8 cellular contexts compared by ENCODE assay signal in genomic region chr18:51196811-51197660, GRCh38. TPM values are rescaled to one million over a fixed set of nuclear protein-coding genes. Genes with fewer than 3 reads are reported as not detected.
A peak's percentile ranks its signal among the peaks of the same experiment; 100 is the strongest.
DNase-seq lines count a peak whose midpoint lies in the region; ATAC-seq and TF ChIP-seq lines count a peak whose summit lies in the region.

No MANE protein-coding gene starts in this region.

- DNase-seq in AG04450 (ENCODE audit: low read depth, low spot score), result no peak
- peak; percentile 47 for DNase-seq in OCI-M1 (lab: John Stamatoyannopoulos, UW)
- peak in 36 of 56 donors; percentile 8 to 66 (median 34) for DNase-seq in amygdala (lab: John Stamatoyannopoulos, UW)
- DNase-seq in left ventricle myocardium inferior, result peak; percentile 71
- peak; percentile 44 for DNase-seq in prostate gland (ENCODE audit: low spot score)
- DNase-seq in NCI-H1694 treated with DMSO at 0.1 percent for 48 hours (lab: John Stamatoyannopoulos, UW), result no peak

- H3K36me3 ChIP-seq in left ventricle myocardium inferior (no peaks in the 10 kb centered on the region), prostate gland (no peaks in the 10 kb centered on the region)

- TF ChIP-seq POLR2A in prostate gland (IDR thresholded peaks at IDR 0.05), result peak; percentile 82

- peak overlapping the region; percentile 90 for H3K4me3 ChIP-seq in AG04450 (ENCODE audit: low read depth, low read length)
- H3K4me3 ChIP-seq in left ventricle myocardium inferior, result peak overlapping the region; percentile 94
- H3K4me3 ChIP-seq in prostate gland, result peak overlapping the region; percentile 81

- H3K27me3 ChIP-seq in AG04450 (ENCODE audit: control insufficient read depth, insufficient read depth, low read length), result no peaks in the 10 kb centered on the region
- H3K27me3 ChIP-seq in left ventricle myocardium inferior (ENCODE audit: low read depth), result no peaks in the 10 kb centered on the region
- no peaks in the 10 kb centered on the region for H3K27me3 ChIP-seq in prostate gland (replicated peaks; ENCODE audit: insufficient read depth)

- TF ChIP-seq CTCF in AG04450 (IDR thresholded peaks at IDR 0.05; ENCODE audit: low read depth, low read length) (no peak), left ventricle myocardium inferior (IDR thresholded peaks at IDR 0.05; ENCODE audit: borderline replicate concordance) (no peak), prostate gland (IDR thresholded peaks at IDR 0.05) (no peak)

- CTCF ChIA-PET in AG04450 (lab: Charles Lee), result interaction anchor here (0.6 to 1.6 kb wide), 9 partner anchors 9 to 317 kb away, joined by 3 to 9 read pairs (median 3); no protein-coding TSS in a partner anchor

- H3K27ac ChIP-seq in AG04450 (ENCODE audit: low read depth, low read length), result peak overlapping the region; percentile 89
- H3K27ac ChIP-seq in left ventricle myocardium inferior (replicated peaks), result peak overlapping the region; percentile 96
- H3K27ac ChIP-seq in prostate gland, result peak overlapping the region; percentile 94 to 97

- intact Hi-C loops in left ventricle myocardium inferior (cut with micrococcal nuclease), result loop anchor here (10.0 kb wide), 1 partner anchor 152 kb away; no protein-coding TSS in a partner anchor
- intact Hi-C loops in prostate gland (cut with DNase I), result loop anchor here (2.0 to 10.0 kb wide), 2 partner anchors 166 to 372 kb away; partner anchors contain the start of genes MRO and SMAD4

- ATAC-seq in GM18502 (IDR thresholded peaks at IDR 0.05; ENCODE audit: poor library complexity, unreplicated experiment) (peak; percentile 5), HG03066 (IDR thresholded peaks at IDR 0.05; ENCODE audit: low read depth, unreplicated experiment) (peak; percentile 2)

- peaks cover 10% of the 10 kb centered on the region; the same call in 1 of the 2 replicates for H3K9me3 ChIP-seq in AG04450 (ENCODE audit: control insufficient read depth, insufficient read depth, low read length)
- H3K9me3 ChIP-seq in left ventricle myocardium inferior (replicated peaks), result peaks cover 5% of the 10 kb centered on the region
- no peaks in the 10 kb centered on the region for H3K9me3 ChIP-seq in prostate gland

- POLR2A ChIA-PET in AG04450 (lab: Yijun Ruan, JAX), result interaction anchor here (0.5 to 2.0 kb wide), 9 partner anchors 15 to 318 kb away, joined by 3 to 7 read pairs (median 4); partner anchors contain the start of genes ME2 and SMAD4

- 1% methylated on average over 74 of the region's 102 CpGs for WGBS in prostate gland

- peaks cover 47% of the 10 kb centered on the region for H3K4me1 ChIP-seq in left ventricle myocardium inferior
- peaks cover 8% of the 10 kb centered on the region for H3K4me1 ChIP-seq in prostate gland (replicated peaks)

RNA-seq across cellular contexts. Expression of gene MEX3C, which starts 0.4 kb away (rescaled TPM):
- polyA plus RNA-seq in AG04450 (2011; rRNA removed), result 63.5 and 69.7 TPM in 2 replicates
- 61.1 and 74.8 TPM in 2 replicates for polyA minus RNA-seq in AG04450 (2011; rRNA and poly(A)+ RNA removed)
- 17.2 TPM for total RNA-seq in left ventricle myocardium inferior
- 10 to 100 TPM; 29.2 to 54.0 TPM for total RNA-seq in prostate gland

Comparison
In these comparisons a context has a peak if more than half of its experiments do, and no peak if none do; other contexts are left out.
1. DNase-seq: peak in OCI-M1 (single experiment), amygdala (36 of 56), left ventricle myocardium inferior (single experiment) and prostate gland (single experiment); none in AG04450 (single experiment) and NCI-H1694 treated with DMSO at 0.1 percent for 48 hours (single experiment).
2. Peak in every context shown above with its lines, with median percentiles within 50 percentile points of each other: H3K27ac ChIP-seq and H3K4me3 ChIP-seq.